15 cellular contexts compared by ENCODE assay signal in genomic region chr7:46247622-46248181, GRCh38.
DNase-seq lines count a peak whose midpoint lies in the region; ATAC-seq and TF ChIP-seq lines count a peak whose summit lies in the region.
"Had no signal": no experiment of that assay in that cellular context is flagged by ENCODE, and none has a peak within 500 bp of the region (broad histone marks: within the 10 kb centered on the region; RNA-seq: fewer than 3 reads in every experiment).

No MANE protein-coding gene starts in this region.

- H3K4me1 ChIP-seq in adipocyte (ENCODE audit: control insufficient read depth, insufficient read depth, low read length) (peaks cover 7% of the 10 kb centered on the region), osteoblast (ENCODE audit: insufficient read depth, low read length) (peaks cover 6% of the 10 kb centered on the region)
- H3K4me1 ChIP-seq: BLaER1 had no signal

- POLR2A ChIA-PET in AG04449 (lab: Yijun Ruan, JAX) = interaction anchor here (1.0 kb wide), 1 partner anchor 327 kb away, joined by 3 read pairs; the partner anchor contains the start of gene IGFBP3

- TF ChIP-seq CTCF in AG04449 (IDR thresholded peaks at IDR 0.05; ENCODE audit: insufficient read depth, low read length, missing control alignments) = no peak
- no peak for TF ChIP-seq CTCF in osteoblast (IDR thresholded peaks at IDR 0.05; ENCODE audit: extremely low read depth, low read depth, low read length)

- CTCF ChIA-PET in AG04449 (lab: Yijun Ruan, JAX) = interaction anchor here (1.7 to 2.8 kb wide), 2 partner anchors 21 to 325 kb away, joined by 3 to 16 read pairs; no protein-coding TSS in a partner anchor

- H2AFZ ChIP-seq in osteoblast (ENCODE audit: low read length) = no peak overlapping the region

- H3K27ac ChIP-seq in osteoblast (ENCODE audit: low read depth, low read length) = no peak overlapping the region
- H3K27ac ChIP-seq: BLaER1 had no signal

- H3K36me3 ChIP-seq in adipocyte (ENCODE audit: control insufficient read depth, insufficient read depth, low read length, severe bottlenecking) = no peaks in the 10 kb centered on the region
- no peaks in the 10 kb centered on the region for H3K36me3 ChIP-seq in osteoblast (ENCODE audit: insufficient read depth, low read length)
- H3K36me3 ChIP-seq: BLaER1 had no signal

- H3K79me2 ChIP-seq in osteoblast (ENCODE audit: insufficient read depth, low read length) = no peaks in the 10 kb centered on the region

- peak overlapping the region; percentile 20 for H3K4me2 ChIP-seq in osteoblast (ENCODE audit: insufficient read depth, low read length)
- H3K4me2 ChIP-seq: BLaER1 had no signal

- H3K4me3 ChIP-seq in AG04449 (ENCODE audit: low read depth, low read length) = no peak overlapping the region
- H3K4me3 ChIP-seq in adipocyte (ENCODE audit: low read length) = no peak overlapping the region
- no peak overlapping the region for H3K4me3 ChIP-seq in osteoblast (ENCODE audit: insufficient read depth, low read length)
- H3K4me3 ChIP-seq: BLaER1 had no signal

- H3K9me3 ChIP-seq in adipocyte (ENCODE audit: control insufficient read depth, low read length) (no peaks in the 10 kb centered on the region), osteoblast (ENCODE audit: low read depth, low read length) (no peaks in the 10 kb centered on the region)
- H3K9me3 ChIP-seq: BLaER1 had no signal

- no peaks in the 10 kb centered on the region for H3K27me3 ChIP-seq in adipocyte (replicated peaks; ENCODE audit: control insufficient read depth, insufficient read depth, low read length)
- no peaks in the 10 kb centered on the region for H3K27me3 ChIP-seq in osteoblast (ENCODE audit: insufficient read depth, low read length)
- H3K27me3 ChIP-seq: BLaER1 had no signal

- peak; percentile 53 for DNase-seq in AG04449 (ENCODE audit: low read depth, low spot score)
- DNase-seq in EH (ENCODE audit: low read depth) = peak; percentile 86
- DNase-seq in adipocyte (ENCODE audit: low read depth) = peak; percentile 25
- no peak for DNase-seq in osteoblast (ENCODE audit: insufficient read length, low spot score, missing footprints)
- no peak for DNase-seq in sciatic nerve (ENCODE audit: low spot score)
- DNase-seq in NCI-H2107 treated with DMSO at 0.1 percent for 48 hours (lab: John Stamatoyannopoulos, UW; ENCODE audit: unreplicated experiment) = no peak
- no peak for DNase-seq in NCI-H1092 treated with DMSO at 0.1 percent for 48 hours (lab: John Stamatoyannopoulos, UW)
- DNase-seq: 8988T; Caco-2; CD8-positive, alpha-beta memory T cell; DND-41; GF-D8 had no signal

- intact Hi-C loops in sciatic nerve (cut with DNase I) = no loop called here

- H3K9ac ChIP-seq in adipocyte (ENCODE audit: low read length) = no peak overlapping the region
- H3K9ac ChIP-seq: BLaER1 had no signal

- no peaks in the 10 kb centered on the region for H4K20me1 ChIP-seq in osteoblast (ENCODE audit: insufficient read depth, low read length)
- H4K20me1 ChIP-seq: BLaER1 had no signal

- ATAC-seq in sciatic nerve (no peak), HG02884 (IDR thresholded peaks at IDR 0.05; ENCODE audit: unreplicated experiment) (no peak)
- ATAC-seq: HCT116 had no signal

Comparison
In these comparisons a context has a peak if more than half of its experiments do, and no peak if none do; other contexts are left out.
1. DNase-seq: peak in AG04449 (single experiment), EH (single experiment) and adipocyte (single experiment); none in osteoblast (single experiment), sciatic nerve (single experiment), NCI-H2107 treated with DMSO at 0.1 percent for 48 hours (single experiment) and NCI-H1092 treated with DMSO at 0.1 percent for 48 hours (single experiment).